ENCODE assay signal across 1 cellular context in the genomic region with DNA sequence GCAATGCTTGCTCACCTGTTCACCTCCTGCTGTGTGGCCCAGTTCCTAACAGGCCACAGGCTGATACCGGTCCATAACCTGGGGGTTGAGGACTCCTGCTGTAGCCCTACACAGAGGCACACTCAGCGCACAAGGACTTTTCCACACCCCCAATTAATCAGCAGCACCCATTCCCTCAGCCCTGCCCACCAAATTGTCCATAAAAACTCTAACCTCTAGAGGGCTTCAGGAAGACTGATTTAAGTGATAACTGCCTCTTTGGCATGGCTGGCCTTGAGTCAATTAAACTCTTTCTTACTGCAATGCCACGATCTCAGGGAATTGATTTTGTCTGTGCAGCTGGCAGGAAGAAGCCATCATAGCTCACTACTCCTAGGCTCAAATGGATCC.
TF ChIP-seq lines count a peak whose summit lies in the region.

No MANE protein-coding gene starts in this region.

TF ChIP-seq in WTC11, 78 proteins besides CTCF, POLR2A, EP300 and RAD21 (continued from another document):
- TF ChIP-seq, protein P1, sequence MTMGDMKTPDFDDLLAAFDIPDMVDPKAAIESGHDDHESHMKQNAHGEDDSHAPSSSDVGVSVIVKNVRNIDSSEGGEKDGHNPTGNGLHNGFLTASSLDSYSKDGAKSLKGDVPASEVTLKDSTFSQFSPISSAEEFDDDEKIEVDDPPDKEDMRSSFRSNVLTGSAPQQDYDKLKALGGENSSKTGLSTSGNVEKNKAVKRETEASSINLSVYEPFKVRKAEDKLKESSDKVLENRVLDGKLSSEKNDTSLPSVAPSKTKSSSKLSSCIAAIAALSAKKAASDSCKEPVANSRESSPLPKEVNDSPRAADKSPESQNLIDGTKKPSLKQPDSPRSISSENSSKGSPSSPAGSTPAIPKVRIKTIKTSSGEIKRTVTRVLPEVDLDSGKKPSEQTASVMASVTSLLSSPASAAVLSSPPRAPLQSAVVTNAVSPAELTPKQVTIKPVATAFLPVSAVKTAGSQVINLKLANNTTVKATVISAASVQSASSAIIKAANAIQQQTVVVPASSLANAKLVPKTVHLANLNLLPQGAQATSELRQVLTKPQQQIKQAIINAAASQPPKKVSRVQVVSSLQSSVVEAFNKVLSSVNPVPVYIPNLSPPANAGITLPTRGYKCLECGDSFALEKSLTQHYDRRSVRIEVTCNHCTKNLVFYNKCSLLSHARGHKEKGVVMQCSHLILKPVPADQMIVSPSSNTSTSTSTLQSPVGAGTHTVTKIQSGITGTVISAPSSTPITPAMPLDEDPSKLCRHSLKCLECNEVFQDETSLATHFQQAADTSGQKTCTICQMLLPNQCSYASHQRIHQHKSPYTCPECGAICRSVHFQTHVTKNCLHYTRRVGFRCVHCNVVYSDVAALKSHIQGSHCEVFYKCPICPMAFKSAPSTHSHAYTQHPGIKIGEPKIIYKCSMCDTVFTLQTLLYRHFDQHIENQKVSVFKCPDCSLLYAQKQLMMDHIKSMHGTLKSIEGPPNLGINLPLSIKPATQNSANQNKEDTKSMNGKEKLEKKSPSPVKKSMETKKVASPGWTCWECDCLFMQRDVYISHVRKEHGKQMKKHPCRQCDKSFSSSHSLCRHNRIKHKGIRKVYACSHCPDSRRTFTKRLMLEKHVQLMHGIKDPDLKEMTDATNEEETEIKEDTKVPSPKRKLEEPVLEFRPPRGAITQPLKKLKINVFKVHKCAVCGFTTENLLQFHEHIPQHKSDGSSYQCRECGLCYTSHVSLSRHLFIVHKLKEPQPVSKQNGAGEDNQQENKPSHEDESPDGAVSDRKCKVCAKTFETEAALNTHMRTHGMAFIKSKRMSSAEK (CRISPR knock-in tag; IDR thresholded peaks at IDR 0.05; ENCODE audit: borderline replicate concordance) = no peak
- TF ChIP-seq HMGA2 (CRISPR knock-in tag; IDR thresholded peaks at IDR 0.05) (no peak), NFYB (CRISPR knock-in tag; conservative IDR thresholded peaks at IDR 0.05; ENCODE audit: low read depth) (no peak), ZNF423 (CRISPR knock-in tag; IDR thresholded peaks at IDR 0.05) (no peak), JAZF1 (CRISPR knock-in tag; IDR thresholded peaks at IDR 0.05) (no peak)
- TF ChIP-seq, protein P2, sequence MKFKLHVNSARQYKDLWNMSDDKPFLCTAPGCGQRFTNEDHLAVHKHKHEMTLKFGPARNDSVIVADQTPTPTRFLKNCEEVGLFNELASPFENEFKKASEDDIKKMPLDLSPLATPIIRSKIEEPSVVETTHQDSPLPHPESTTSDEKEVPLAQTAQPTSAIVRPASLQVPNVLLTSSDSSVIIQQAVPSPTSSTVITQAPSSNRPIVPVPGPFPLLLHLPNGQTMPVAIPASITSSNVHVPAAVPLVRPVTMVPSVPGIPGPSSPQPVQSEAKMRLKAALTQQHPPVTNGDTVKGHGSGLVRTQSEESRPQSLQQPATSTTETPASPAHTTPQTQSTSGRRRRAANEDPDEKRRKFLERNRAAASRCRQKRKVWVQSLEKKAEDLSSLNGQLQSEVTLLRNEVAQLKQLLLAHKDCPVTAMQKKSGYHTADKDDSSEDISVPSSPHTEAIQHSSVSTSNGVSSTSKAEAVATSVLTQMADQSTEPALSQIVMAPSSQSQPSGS (CRISPR knock-in tag; IDR thresholded peaks at IDR 0.05; ENCODE audit: borderline replicate concordance, low read depth) = no peak
